15 cellular contexts compared by ENCODE assay signal in genomic region chr3:13780432-13781173, GRCh38.
"Had no signal": no experiment of that assay in that cellular context is flagged by ENCODE, and none has a peak within 500 bp of the region (broad histone marks: within the 10 kb centered on the region; RNA-seq: fewer than 3 reads in every experiment).

No MANE protein-coding gene starts in this region.

- DNase-seq: activated CD4-positive, CD25-positive, alpha-beta regulatory T cell; activated naive CD4-positive, alpha-beta T cell treated with anti-CD3 and anti-CD28 coated beads, Interleukin-2, amount 10 ng/mL, durations not matched to agents 7 days and 5 days; erythroblast; mucosa of descending colon; naive thymus-derived CD4-positive, alpha-beta T cell; posterior cingulate gyrus; right cardiac atrium; small intestine; stimulated activated CD4-positive, alpha-beta T cell treated with anti-CD3 and anti-CD28 coated beads, Interleukin-4, amount 100 ng/mL, for 24 hours; stimulated activated naive CD8-positive, alpha-beta T cell treated with anti-CD3 and anti-CD28 coated beads, Interleukin-15, Interleukin-2, amounts not matched to agents 100 U/mL and 50 U/mL, for 24 hours; SW 1271; trophoblast cell had no signal

- H3K27ac ChIP-seq: neutrophil, suprapubic skin had no signal

- H3K36me3 ChIP-seq: neutrophil, suprapubic skin had no signal

- H3K9me3 ChIP-seq: mucosa of descending colon, neutrophil, suprapubic skin had no signal

- H3K4me1 ChIP-seq: suprapubic skin had no signal

- H3K4me3 ChIP-seq: dorsolateral prefrontal cortex, mucosa of descending colon, suprapubic skin had no signal

- ATAC-seq: mucosa of descending colon; naive thymus-derived CD4-positive, alpha-beta T cell; right cardiac atrium; stimulated activated naive CD8-positive, alpha-beta T cell treated with anti-CD3 and anti-CD28 coated beads, Interleukin-15, Interleukin-2, amounts not matched to agents 100 U/mL and 50 U/mL, for 24 hours had no signal
